In the genomic region with DNA sequence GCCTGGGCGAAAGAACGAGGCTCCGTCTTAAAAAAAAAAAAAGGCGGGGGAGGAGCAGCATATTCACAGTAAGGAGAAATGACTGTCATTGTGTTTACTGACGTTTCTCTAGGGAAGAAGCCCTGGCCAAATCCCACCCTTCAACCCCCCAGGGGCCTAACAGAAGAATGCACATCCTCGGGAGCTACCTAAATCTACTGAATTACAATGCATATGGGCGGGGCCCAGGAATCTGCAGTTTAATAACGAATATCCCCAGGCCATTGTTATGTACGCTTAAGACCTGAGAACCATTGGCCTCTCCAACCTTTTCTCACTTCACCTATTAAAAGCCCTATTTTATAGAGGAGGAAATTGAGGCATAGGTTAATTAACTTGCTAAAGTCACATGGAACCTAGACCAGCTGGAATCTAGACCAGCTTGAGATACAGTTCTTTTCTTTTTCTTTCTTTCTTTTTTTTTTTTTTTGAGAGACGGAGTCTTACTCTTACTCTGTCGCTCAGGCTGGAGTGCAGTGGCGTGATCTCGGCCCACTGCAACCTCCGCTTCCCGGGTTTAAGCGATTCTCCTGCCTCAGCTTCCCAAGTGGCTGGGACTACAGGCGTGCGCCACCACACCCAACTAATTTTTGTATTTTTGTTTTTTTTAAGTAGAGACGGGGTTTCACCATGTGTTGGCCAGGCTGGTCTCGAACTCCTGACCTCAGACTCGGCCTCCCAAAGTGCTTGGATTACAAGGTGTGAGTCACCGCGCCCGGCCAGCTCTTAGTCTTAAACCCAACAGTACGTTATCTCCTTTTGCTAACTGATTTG, we compare ENCODE assay signal across 9 cellular contexts. TPM values are rescaled to one million over a fixed set of nuclear protein-coding genes. Genes with fewer than 3 reads are reported as not detected.
A peak's percentile ranks its signal among the peaks of the same experiment; 100 is the strongest.
DNase-seq lines count a peak whose midpoint lies in the region; ATAC-seq and TF ChIP-seq lines count a peak whose summit lies in the region.
"Had no signal": no experiment of that assay in that cellular context is flagged by ENCODE, and none has a peak within 500 bp of the region (broad histone marks: within the 10 kb centered on the region; RNA-seq: fewer than 3 reads in every experiment).

No MANE protein-coding gene starts in this region.

- no peaks in the 10 kb centered on the region for H3K9me3 Mint-ChIP-seq in activated T-cell treated with anti-CD3 and anti-CD28 coated beads, Interleukin-2, amount 50 U/mL, for 72 hours
- H3K9me3 Mint-ChIP-seq in memory B cell: no peaks in the 10 kb centered on the region

- no peaks in the 10 kb centered on the region for H3K27me3 ChIP-seq in ascending aorta
- H3K27me3 ChIP-seq in tibial artery: no peaks in the 10 kb centered on the region

- DNase-seq in activated T-cell treated with anti-CD3 and anti-CD28 coated beads, Interleukin-2, amount 50 U/mL, for 72 hours: no peak
- DNase-seq in activated T-cell treated with anti-CD3 and anti-CD28 coated beads, Interleukin-2, amount 50 U/mL, for 1 hour: no peak
- DNase-seq in ascending aorta (ENCODE audit: low spot score in 2 of 2) (no peak), memory B cell (ENCODE audit: low spot score in 2 of 2) (no peak), tibial artery (no peak), amniotic stem cell (lab: John Stamatoyannopoulos, UW) (no peak)

- peak overlapping the region; percentile 85 to 91 for H3K27ac ChIP-seq in ascending aorta
- peak overlapping the region; percentile 87 to 97 for H3K27ac ChIP-seq in tibial artery

- H3K27ac Mint-ChIP-seq in activated T-cell treated with anti-CD3 and anti-CD28 coated beads, Interleukin-2, amount 50 U/mL, for 72 hours: peak overlapping the region; percentile 92
- peak overlapping the region; percentile 96 for H3K27ac Mint-ChIP-seq in memory B cell

- ATAC-seq in activated T-cell treated with anti-CD3 and anti-CD28 coated beads, Interleukin-2, amount 50 U/mL, for 72 hours (replicated peaks in 1 of 2): no peak
- no peak for ATAC-seq in memory B cell (ENCODE audit: low read depth)
- no peak for ATAC-seq in HG03342 (IDR thresholded peaks at IDR 0.05; ENCODE audit: unreplicated experiment)
- no peak for ATAC-seq in HG02852 (IDR thresholded peaks at IDR 0.05; ENCODE audit: unreplicated experiment)

- H3K27me3 Mint-ChIP-seq in activated T-cell treated with anti-CD3 and anti-CD28 coated beads, Interleukin-2, amount 50 U/mL, for 72 hours (ENCODE audit: low read depth): no peaks in the 10 kb centered on the region
- peaks cover 2% of the 10 kb centered on the region for H3K27me3 Mint-ChIP-seq in memory B cell

- TF ChIP-seq CTCF in ascending aorta (IDR thresholded peaks at IDR 0.05): no peak
- no peak for TF ChIP-seq CTCF in tibial artery (IDR thresholded peaks at IDR 0.05)

- peaks cover 6 to 17% of the 10 kb centered on the region in 2 donors for H3K36me3 Mint-ChIP-seq in activated T-cell treated with anti-CD3 and anti-CD28 coated beads, Interleukin-2, amount 50 U/mL, for 72 hours (ENCODE audit: insufficient read depth in 2 of 2)
- no peaks in the 10 kb centered on the region for H3K36me3 Mint-ChIP-seq in memory B cell

- peak overlapping the region; percentile 89 to 96 for H3K4me3 Mint-ChIP-seq in activated T-cell treated with anti-CD3 and anti-CD28 coated beads, Interleukin-2, amount 50 U/mL, for 72 hours
- peak overlapping the region; percentile 96 for H3K4me3 Mint-ChIP-seq in memory B cell

- no peaks in the 10 kb centered on the region for H3K9me3 ChIP-seq in ascending aorta
- H3K9me3 ChIP-seq in tibial artery: no peaks in the 10 kb centered on the region

- H3K4me1 Mint-ChIP-seq in activated T-cell treated with anti-CD3 and anti-CD28 coated beads, Interleukin-2, amount 50 U/mL, for 72 hours (ENCODE audit: low read depth): peaks cover 19% of the 10 kb centered on the region
- H3K4me1 Mint-ChIP-seq in memory B cell: peaks cover 12% of the 10 kb centered on the region

- H3K4me3 ChIP-seq in ascending aorta: peak overlapping the region; percentile 78 to 81
- peak overlapping the region; percentile 88 to 95 for H3K4me3 ChIP-seq in tibial artery

- peaks cover 0 to 10% of the 10 kb centered on the region in 2 donors for H3K4me1 ChIP-seq in ascending aorta
- H3K4me1 ChIP-seq in tibial artery: peaks cover 0 to 20% (median 4%) of the 10 kb centered on the region in 4 donors

- intact Hi-C loops in ascending aorta (cut with DNase I): no loop called here
- intact Hi-C loops in tibial artery (cut with DNase I; ENCODE audit: low total_unique reads): no loop called here

- H3K36me3 ChIP-seq in ascending aorta (peaks cover 0 to 14% of the 10 kb centered on the region in 2 donors), tibial artery (peaks cover 3 to 12% (median 8%) of the 10 kb centered on the region in 3 donors)

RNA-seq across cellular contexts. Expression of gene RIF1, which starts 0.7 kb away (rescaled TPM):
- total RNA-seq in activated T-cell treated with anti-CD3 and anti-CD28 coated beads, Interleukin-2, amount 50 U/mL, for 72 hours: 10 to 100 TPM; 50.4 to 58.3 TPM
- 10.7 TPM for total RNA-seq in ascending aorta

RNA-seq across cellular contexts. Expression of gene TNFAIP6, which starts 51.6 kb away (rescaled TPM):
- not detected for total RNA-seq in activated T-cell treated with anti-CD3 and anti-CD28 coated beads, Interleukin-2, amount 50 U/mL, for 72 hours
- 13.6 TPM for total RNA-seq in ascending aorta
- total RNA-seq: pulmonary artery endothelial cell had no signal

Comparison
In these comparisons a context has a peak if more than half of its experiments do, and no peak if none do; other contexts are left out.
1. RNA of gene TNFAIP6, which starts 51.6 kb away (total RNA-seq): 13.6 TPM in ascending aorta (single experiment); not detected in activated T-cell treated with anti-CD3 and anti-CD28 coated beads, Interleukin-2, amount 50 U/mL, for 72 hours; every median in the first group is over 10 times any median in the second.